ENCODE assay signal across 18 cellular contexts in genomic region chr9:22643541-22643940, GRCh38.
A peak's percentile ranks its signal among the peaks of the same experiment; 100 is the strongest.
DNase-seq lines count a peak whose midpoint lies in the region; ATAC-seq and TF ChIP-seq lines count a peak whose summit lies in the region.
"Had no signal": no experiment of that assay in that cellular context is flagged by ENCODE, and none has a peak within 500 bp of the region (broad histone marks: within the 10 kb centered on the region; RNA-seq: fewer than 3 reads in every experiment).

No MANE protein-coding gene starts in this region.

- H3K27me3 ChIP-seq in IMR-90 (ENCODE audit: control insufficient read depth, insufficient read depth, low read length) (no peaks in the 10 kb centered on the region), subcutaneous abdominal adipose tissue (ENCODE audit: control insufficient read depth in 5 of 5, insufficient read depth in 4 of 5, low read length in 5 of 5) (no peaks in the 10 kb centered on the region), heart right ventricle (no peaks in the 10 kb centered on the region)
- H3K27me3 ChIP-seq: BE2C had no signal

- no peak overlapping the region for H3K9ac ChIP-seq in IMR-90 (ENCODE audit: low read depth, low read length)
- no peak overlapping the region for H3K9ac ChIP-seq in subcutaneous abdominal adipose tissue (ENCODE audit: low read length in 5 of 5)

- no peak overlapping the region for H4K8ac ChIP-seq in IMR-90 (ENCODE audit: low read depth in 2 of 2, low read length in 2 of 2)

- H3K27ac ChIP-seq in IMR-90 (ENCODE audit: insufficient read depth, low read length), result no peak overlapping the region
- peak overlapping the region; percentile 64 for H3K27ac ChIP-seq in subcutaneous abdominal adipose tissue (ENCODE audit: low read depth, low read length)
- H3K27ac ChIP-seq in heart right ventricle, result no peak overlapping the region

- H2AK9ac ChIP-seq in IMR-90 (replicated peaks; ENCODE audit: low read depth, low read length, poor library complexity), result no peak overlapping the region

- H3K4me3 ChIP-seq in IMR-90 (ENCODE audit: insufficient read depth, low read depth, low read length) (no peak overlapping the region), subcutaneous abdominal adipose tissue (ENCODE audit: low read depth in 1 of 5, low read length in 5 of 5) (no peak overlapping the region), heart right ventricle (no peak overlapping the region)

- no peak overlapping the region for H3K4me2 ChIP-seq in IMR-90 (ENCODE audit: low read depth, low read length)

- H4K5ac ChIP-seq in IMR-90 (ENCODE audit: low read depth, low read length), result no peak overlapping the region

- no peak overlapping the region for H3K4ac ChIP-seq in IMR-90 (ENCODE audit: low read depth, low read length)

- dilution Hi-C loops in IMR-90 (cut with HindIII; ENCODE audit: low sequenced_read_pairs, unreplicated experiment), result no loop called here

- TF ChIP-seq CTCF in IMR-90 (conservative IDR thresholded peaks at IDR 0.05; ENCODE audit: low read depth, low read length), result no peak
- TF ChIP-seq CTCF in heart right ventricle (IDR thresholded peaks at IDR 0.05), result no peak

- no peak overlapping the region for H2AK5ac ChIP-seq in IMR-90 (ENCODE audit: low read depth, low read length)

- no peak overlapping the region for H3K23ac ChIP-seq in IMR-90 (ENCODE audit: low read depth, low read length)

- POLR2A ChIA-PET in IMR-90 (lab: Charles Lee; ENCODE audit: unreplicated experiment), result no interaction called here

- H3K18ac ChIP-seq in IMR-90 (ENCODE audit: low read depth, low read length), result no peak overlapping the region

- H2AFZ ChIP-seq in IMR-90 (replicated peaks; ENCODE audit: low read length, poor library complexity), result no peak overlapping the region

- no peak for TF ChIP-seq POLR2A in IMR-90 (IDR thresholded peaks at IDR 0.05; ENCODE audit: low read depth, low read length)

- no TSS peak for BruUV-seq in IMR-90 (replicated peaks; lab: Mats Ljungman, UMichigan)

- no peaks in the 10 kb centered on the region for H4K20me1 ChIP-seq in IMR-90 (ENCODE audit: insufficient read depth, low read length)

- H3K9me3 ChIP-seq in IMR-90 (ENCODE audit: control insufficient read depth, insufficient read depth, low read length) (no peaks in the 10 kb centered on the region), subcutaneous abdominal adipose tissue (ENCODE audit: control insufficient read depth in 5 of 5, low read length in 5 of 5) (no peaks in the 10 kb centered on the region), heart right ventricle (peaks cover 0 to 4% (median 0%) of the 10 kb centered on the region in 11 donors)
- H3K9me3 ChIP-seq: BE2C had no signal

- H3K36me3 ChIP-seq in IMR-90 (ENCODE audit: control insufficient read depth, insufficient read depth, low read length), result no peaks in the 10 kb centered on the region
- no peaks in the 10 kb centered on the region for H3K36me3 ChIP-seq in subcutaneous abdominal adipose tissue (ENCODE audit: control insufficient read depth in 5 of 5, insufficient read depth in 5 of 5, low read length in 5 of 5)
- H3K36me3 ChIP-seq in heart right ventricle, result no peaks in the 10 kb centered on the region
- H3K36me3 ChIP-seq: BE2C had no signal

- no peaks in the 10 kb centered on the region for H3K9me1 ChIP-seq in IMR-90 (ENCODE audit: insufficient read depth, low read length)

- no peaks in the 10 kb centered on the region for H3K79me1 ChIP-seq in IMR-90 (ENCODE audit: low read depth in 1 of 2, low read length in 2 of 2)

- H2BK20ac ChIP-seq in IMR-90 (ENCODE audit: low read depth, low read length), result no peak overlapping the region

- no peak overlapping the region for H2BK120ac ChIP-seq in IMR-90 (ENCODE audit: low read depth, low read length)

- no peak overlapping the region for H2BK5ac ChIP-seq in IMR-90 (ENCODE audit: low read depth, low read length, poor library complexity, severe bottlenecking)

- intact Hi-C loops in IMR-90 (cut with micrococcal nuclease), result no loop called here
- intact Hi-C loops in heart right ventricle (cut with DNase I), result no loop called here

- no peak overlapping the region for H3K14ac ChIP-seq in IMR-90 (replicated peaks; ENCODE audit: low read depth, low read length)

- H3K4me1 ChIP-seq in IMR-90 (ENCODE audit: control insufficient read depth, insufficient read depth, low read length) (no peaks in the 10 kb centered on the region), subcutaneous abdominal adipose tissue (ENCODE audit: control insufficient read depth in 5 of 5, insufficient read depth in 5 of 5, low read length in 5 of 5) (peaks cover 0 to 20% (median 10%) of the 10 kb centered on the region in 5 donors), heart right ventricle (no peaks in the 10 kb centered on the region)
- H3K4me1 ChIP-seq: BE2C had no signal

- no peak overlapping the region for H2BK15ac ChIP-seq in IMR-90 (ENCODE audit: low read depth, low read length)

- TF ChIP-seq RAD21 in IMR-90 (IDR thresholded peaks at IDR 0.05; ENCODE audit: low read length), result no peak

- no peak overlapping the region for H4K91ac ChIP-seq in IMR-90 (ENCODE audit: insufficient read depth, low read depth, low read length)

- peak; percentile 10 for DNase-seq in IMR-90
- DNase-seq in astrocyte of the hippocampus (ENCODE audit: low read depth, low spot score), result peak; percentile 7
- DNase-seq in fibroblast of peridontal ligament (ENCODE audit: extremely low read depth), result peak; percentile 37
- no peak for DNase-seq in OCI-M1 (lab: John Stamatoyannopoulos, UW)
- no peak for DNase-seq in heart right ventricle
- DNase-seq in DMS153 (lab: John Stamatoyannopoulos, UW), result no peak
- DNase-seq: BE2C, DMS79, GOT3, NCI-H1417, NCI-H1694 treated with DMSO at 0.1 percent for 48 hours, NCI-H2081 treated with DMSO at 0.1 percent for 48 hours, NCI-H446, NCI-H526, PC-3, Right ventricle myocardium superior had no signal

- no peak overlapping the region for H3K56ac ChIP-seq in IMR-90 (ENCODE audit: extremely low read depth, insufficient read depth, low read length)

- ATAC-seq in IMR-90 (ENCODE audit: low read depth) (no peak), heart right ventricle (no peak)
- ATAC-seq: HCT116, PC-3 had no signal

- in situ Hi-C loops in IMR-90 (cut with MboI; ENCODE audit: low sequenced_read_pairs), result no loop called here

- CTCF ChIA-PET in IMR-90 (lab: Yijun Ruan, JAX), result no interaction called here

TF ChIP-seq in IMR-90, 13 proteins besides CTCF, POLR2A, EP300 and RAD21:
- TF ChIP-seq BHLHE40 (IDR thresholded peaks at IDR 0.05; ENCODE audit: low read depth, low read length), result no peak
- no peak for TF ChIP-seq RFX5 (IDR thresholded peaks at IDR 0.05; ENCODE audit: low read depth, low read length)
- TF ChIP-seq CHD1 (IDR thresholded peaks at IDR 0.05; ENCODE audit: low read depth, low read length), result no peak
- TF ChIP-seq NFE2L2 (IDR thresholded peaks at IDR 0.05; ENCODE audit: low read depth, low read length), result no peak
- TF ChIP-seq USF2 (IDR thresholded peaks at IDR 0.05; ENCODE audit: low read depth, low read length), result no peak
- TF ChIP-seq CEBPB (IDR thresholded peaks at IDR 0.05; ENCODE audit: low read depth, low read length), result no peak
- no peak for TF ChIP-seq ELK1 (IDR thresholded peaks at IDR 0.05; ENCODE audit: borderline replicate concordance, low read depth, low read length)
- TF ChIP-seq RCOR1 (IDR thresholded peaks at IDR 0.05; ENCODE audit: insufficient replicate concordance, low read length), result no peak
- no peak for TF ChIP-seq MXI1 (IDR thresholded peaks at IDR 0.05; ENCODE audit: borderline replicate concordance, low read depth, low read length)
- TF ChIP-seq FOS (IDR thresholded peaks at IDR 0.05; ENCODE audit: low read depth, low read length), result no peak
- TF ChIP-seq MAFK (IDR thresholded peaks at IDR 0.05; ENCODE audit: low read depth, low read length), result no peak
- no peak for TF ChIP-seq SMC3 (IDR thresholded peaks at IDR 0.05; ENCODE audit: low read depth, low read length)
- TF ChIP-seq MAZ (IDR thresholded peaks at IDR 0.05; ENCODE audit: borderline replicate concordance, low read depth, low read length), result no peak
TF ChIP-seq in IMR-90: peak in this region for 0.

Comparison
In these comparisons a context has a peak if more than half of its experiments do, and no peak if none do; other contexts are left out.
1. DNase-seq: peak in IMR-90 (single experiment), astrocyte of the hippocampus (single experiment) and fibroblast of peridontal ligament (single experiment); none in OCI-M1 (single experiment), heart right ventricle (0 of 2) and DMS153 (single experiment).